In genomic region chr1:6475381-6476133, GRCh38 we compare ENCODE assay signal across 8 cellular contexts. TPM values are rescaled to one million over a fixed set of nuclear protein-coding genes. Genes with fewer than 3 reads are reported as not detected.
DNase-seq lines count a peak whose midpoint lies in the region; ATAC-seq and TF ChIP-seq lines count a peak whose summit lies in the region.

No MANE protein-coding gene starts in this region.

- H3K4me1 ChIP-seq in lower lobe of right lung: peaks cover 7% of the 10 kb centered on the region

- DNase-seq in NCI-H446 (lab: John Stamatoyannopoulos, UW) (peak; percentile 32 to 62), NCI-H446 treated with DMSO at 0.1 percent for 48 hours (lab: John Stamatoyannopoulos, UW) (no peak), M059J (ENCODE audit: low read depth) (peak; percentile 37), cerebellum (ENCODE audit: low spot score) (peak; percentile 72), lower lobe of right lung (peak; percentile 84)
- peak; percentile 84 for DNase-seq in activated CD4-positive, alpha-beta T cell treated with anti-CD3 and anti-CD28 coated beads for 36 hours
- peak; percentile 56 for DNase-seq in stimulated activated CD8-positive, alpha-beta memory T cell treated with anti-CD3 and anti-CD28 coated beads, Interleukin-4, amount 100 ng/mL, for 24 hours (ENCODE audit: low read depth)

- no peak overlapping the region for H3K4me3 ChIP-seq in lower lobe of right lung

- no peaks in the 10 kb centered on the region for H3K36me3 Mint-ChIP-seq in activated CD4-positive, alpha-beta T cell treated with anti-CD3 and anti-CD28 coated beads for 36 hours (ENCODE audit: low read depth)

- ATAC-seq in activated CD4-positive, alpha-beta T cell treated with anti-CD3 and anti-CD28 coated beads for 36 hours: peak; percentile 94
- peak; percentile 78 to 84 for ATAC-seq in lower lobe of right lung
- ATAC-seq in GM21576 (IDR thresholded peaks at IDR 0.05; ENCODE audit: unreplicated experiment): no peak

- CTCF ChIA-PET in activated CD4-positive, alpha-beta T cell treated with anti-CD3 and anti-CD28 coated beads for 36 hours (lab: Charles Lee): interaction anchor here (0.9 to 2.2 kb wide), 3 partner anchors 11 to 23 kb away, joined by 3 to 10 read pairs (median 3); no protein-coding TSS in a partner anchor

- H3K4me1 Mint-ChIP-seq in activated CD4-positive, alpha-beta T cell treated with anti-CD3 and anti-CD28 coated beads for 36 hours: peaks cover 2% of the 10 kb centered on the region

- POLR2A ChIA-PET in activated CD4-positive, alpha-beta T cell treated with anti-CD3 and anti-CD28 coated beads for 36 hours (lab: Charles Lee): no interaction called here

- H3K9me3 Mint-ChIP-seq in activated CD4-positive, alpha-beta T cell treated with anti-CD3 and anti-CD28 coated beads for 36 hours (ENCODE audit: low read depth): no peaks in the 10 kb centered on the region

- no peaks in the 10 kb centered on the region for H3K27me3 ChIP-seq in lower lobe of right lung (ENCODE audit: low read depth)

- peak; percentile 96 for TF ChIP-seq CTCF in lower lobe of right lung (IDR thresholded peaks at IDR 0.05)

- H3K27ac ChIP-seq in lower lobe of right lung: no peak overlapping the region

- H3K27me3 Mint-ChIP-seq in activated CD4-positive, alpha-beta T cell treated with anti-CD3 and anti-CD28 coated beads for 36 hours: no peaks in the 10 kb centered on the region

- H3K27ac Mint-ChIP-seq in activated CD4-positive, alpha-beta T cell treated with anti-CD3 and anti-CD28 coated beads for 36 hours: no peak overlapping the region

- intact Hi-C loops in activated CD4-positive, alpha-beta T cell treated with anti-CD3 and anti-CD28 coated beads for 36 hours (cut with DNase I, micrococcal nuclease): loop anchor here (1.0 to 5.0 kb wide), 4 partner anchors 13 to 229 kb away; no protein-coding TSS in a partner anchor
- intact Hi-C loops in lower lobe of right lung (cut with DNase I): no loop called here

- H3K4me3 Mint-ChIP-seq in activated CD4-positive, alpha-beta T cell treated with anti-CD3 and anti-CD28 coated beads for 36 hours: no peak overlapping the region

- H3K9me3 ChIP-seq in lower lobe of right lung: no peaks in the 10 kb centered on the region

- H3K36me3 ChIP-seq in lower lobe of right lung: peaks cover 1% of the 10 kb centered on the region

RNA-seq across cellular contexts. Expression of gene TNFRSF25, which starts 9.6 kb away (rescaled TPM):
- 8.7 and 9.1 TPM in 2 replicates for total RNA-seq in M059J (2014; rRNA removed; shearing (Covaris generic))
- 10 to 100 TPM; 57.3 to 66.7 TPM for total RNA-seq in activated CD4-positive, alpha-beta T cell treated with anti-CD3 and anti-CD28 coated beads for 36 hours
- total RNA-seq in cerebellum: 9.5 TPM
- total RNA-seq in lower lobe of right lung: 8.2 TPM

RNA-seq across cellular contexts. Expression of gene PLEKHG5, which starts 15.9 kb away (rescaled TPM):
- total RNA-seq in M059J (2014; rRNA removed; shearing (Covaris generic)): 3.9 and 11.2 TPM in 2 replicates
- total RNA-seq in activated CD4-positive, alpha-beta T cell treated with anti-CD3 and anti-CD28 coated beads for 36 hours: 1 to 10 TPM in 1 of 2 experiments, under 1 TPM in 1; 0.76 to 1.1 TPM
- 13.5 TPM for total RNA-seq in cerebellum
- total RNA-seq in lower lobe of right lung: 9.5 TPM

RNA-seq across cellular contexts. Expression of gene ESPN, which starts 51.0 kb away (rescaled TPM):
- total RNA-seq in M059J (2014; rRNA removed; shearing (Covaris generic)): 0.02 TPM in 1 of 2 replicates, not detected in the other
- under 1 TPM; 0.14 to 0.55 TPM for total RNA-seq in activated CD4-positive, alpha-beta T cell treated with anti-CD3 and anti-CD28 coated beads for 36 hours
- 0.18 TPM for total RNA-seq in cerebellum
- total RNA-seq in lower lobe of right lung: 8.3 TPM

RNA-seq across cellular contexts. Expression of gene HES2, which starts 55.8 kb away (rescaled TPM):
- total RNA-seq in M059J (2014; rRNA removed; shearing (Covaris generic)): 0.47 and 1.0 TPM in 2 replicates
- total RNA-seq in activated CD4-positive, alpha-beta T cell treated with anti-CD3 and anti-CD28 coated beads for 36 hours: under 1 TPM in 1 of 2 experiments, not detected in 1; 0.05 TPM
- total RNA-seq in cerebellum: 0.18 TPM
- total RNA-seq in lower lobe of right lung: 6.4 TPM
